In the genomic region with DNA sequence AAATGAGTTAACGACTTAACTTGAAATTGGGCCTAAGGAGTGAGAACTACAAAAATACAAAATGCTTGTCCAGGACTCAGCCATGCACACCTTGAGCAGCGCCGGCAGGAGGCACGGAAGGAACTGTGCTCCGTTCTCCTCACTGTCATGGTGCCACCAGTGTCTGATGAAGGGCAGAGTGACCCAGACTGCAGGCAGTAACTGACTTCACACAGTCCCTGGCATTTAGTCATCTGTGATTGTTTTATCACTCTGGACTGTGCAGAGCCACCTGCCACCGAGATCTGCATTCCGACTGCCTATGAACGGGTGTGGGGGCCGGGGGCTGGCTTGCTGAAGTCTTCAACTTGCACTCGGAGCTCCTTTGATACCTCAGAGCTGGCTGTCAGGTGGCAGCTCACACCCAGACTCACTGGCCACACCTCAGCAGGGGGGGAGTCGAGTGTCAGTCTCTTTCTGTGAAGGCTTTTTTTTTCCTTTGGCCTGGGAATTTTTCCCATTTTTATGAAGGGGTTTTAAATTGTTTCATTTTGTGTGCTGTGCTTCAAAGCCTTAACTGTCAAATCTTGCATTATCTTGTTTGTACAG, we compare ENCODE assay signal across 18 cellular contexts. TPM values are rescaled to one million over a fixed set of nuclear protein-coding genes. Genes with fewer than 3 reads are reported as not detected.
A peak's percentile ranks its signal among the peaks of the same experiment; 100 is the strongest.
DNase-seq lines count a peak whose midpoint lies in the region; ATAC-seq and TF ChIP-seq lines count a peak whose summit lies in the region.
"Had no signal": no experiment of that assay in that cellular context is flagged by ENCODE, and none has a peak within 500 bp of the region (broad histone marks: within the 10 kb centered on the region; RNA-seq: fewer than 3 reads in every experiment).

No MANE protein-coding gene starts in this region.

- H3K9ac ChIP-seq in mesendoderm (ENCODE audit: low read length) (no peak overlapping the region), H9 (ENCODE audit: extremely low read depth, insufficient read length, low read length) (no peak overlapping the region)

- H3K23ac ChIP-seq in mesendoderm (ENCODE audit: low read length) (no peak overlapping the region), H9 (ENCODE audit: insufficient read length, low read depth, low read length) (no peak overlapping the region)

- H3K18ac ChIP-seq in mesendoderm (ENCODE audit: low read length) (no peak overlapping the region), H9 (ENCODE audit: insufficient read length, low read depth, low read length) (no peak overlapping the region)

- no peak overlapping the region for H4K91ac ChIP-seq in H9 (ENCODE audit: insufficient read length, low read depth, low read length)

- no peak for DNase-seq in activated naive CD8-positive, alpha-beta T cell treated with anti-CD3 and anti-CD28 coated beads, Interleukin-2, amount 50 U/mL, for 24 hours
- DNase-seq in coronary artery (ENCODE audit: low spot score) = peak; percentile 64
- DNase-seq in mesendoderm = peak; percentile 54
- no peak for DNase-seq in vagina (ENCODE audit: extremely low spot score in 2 of 2)
- no peak for DNase-seq in activated CD8-positive, alpha-beta memory T cell treated with anti-CD3 and anti-CD28 coated beads, Interleukin-2, amount 50 U/mL, for 4 hours
- DNase-seq in omental fat pad (ENCODE audit: low spot score) = no peak
- DNase-seq in H9 = no peak
- DNase-seq: activated CD4-positive, CD25-positive, alpha-beta regulatory T cell; CD8-positive, alpha-beta memory T cell; effector CD4-positive, alpha-beta T cell; islet precursor cell; midbrain; NCI-H1694; nucleus accumbens; OCI-M1; sigmoid colon had no signal

- no peak overlapping the region for H3K14ac ChIP-seq in H9 (ENCODE audit: insufficient read depth, low read length)

- no peaks in the 10 kb centered on the region for H4K20me1 ChIP-seq in H9 (ENCODE audit: control insufficient read depth, insufficient read depth, insufficient read length)

- no peak for TF ChIP-seq POLR2A in vagina (IDR thresholded peaks at IDR 0.05)

- no peak overlapping the region for H2BK12ac ChIP-seq in H9 (ENCODE audit: insufficient read length, low read depth, low read length)

- H3K56ac ChIP-seq in mesendoderm (ENCODE audit: low read length) (no peak overlapping the region), H9 (ENCODE audit: insufficient read length, low read depth, low read length) (no peak overlapping the region)

- H3K36me3 Mint-ChIP-seq in activated naive CD8-positive, alpha-beta T cell = peaks cover 4% of the 10 kb centered on the region
- peaks cover 25% of the 10 kb centered on the region for H3K36me3 Mint-ChIP-seq in activated naive CD8-positive, alpha-beta T cell treated with anti-CD3 and anti-CD28 coated beads, Interleukin-2, amount 50 U/mL, for 24 hours (ENCODE audit: low read depth)
- H3K36me3 Mint-ChIP-seq in H9 (ENCODE audit: insufficient read depth in 1 of 3, low read depth in 3 of 3) = peaks cover 0 to 32% (median 18%) of the 10 kb centered on the region in 3 experiments; a peak in 5 of 7 replicates

- no peaks in the 10 kb centered on the region for H3K9me3 ChIP-seq in vagina
- H3K9me3 ChIP-seq in H9 (ENCODE audit: control insufficient read depth, low read depth, low read length) = no peaks in the 10 kb centered on the region
- H3K9me3 ChIP-seq: sigmoid colon had no signal

- H3K27me3 Mint-ChIP-seq in activated naive CD8-positive, alpha-beta T cell = no peaks in the 10 kb centered on the region
- H3K27me3 Mint-ChIP-seq in activated naive CD8-positive, alpha-beta T cell treated with anti-CD3 and anti-CD28 coated beads, Interleukin-2, amount 50 U/mL, for 24 hours = no peaks in the 10 kb centered on the region
- no peaks in the 10 kb centered on the region for H3K27me3 Mint-ChIP-seq in H9 (ENCODE audit: low read depth)
- H3K27me3 Mint-ChIP-seq: central memory CD8-positive, alpha-beta T cell had no signal

- H3K9me3 Mint-ChIP-seq in activated naive CD8-positive, alpha-beta T cell (ENCODE audit: low read depth) = no peaks in the 10 kb centered on the region
- H3K9me3 Mint-ChIP-seq in activated naive CD8-positive, alpha-beta T cell treated with anti-CD3 and anti-CD28 coated beads, Interleukin-2, amount 50 U/mL, for 24 hours = no peaks in the 10 kb centered on the region
- H3K9me3 Mint-ChIP-seq in H9 = no peaks in the 10 kb centered on the region
- H3K9me3 Mint-ChIP-seq: CD8-positive, alpha-beta memory T cell; central memory CD8-positive, alpha-beta T cell had no signal

- H3K27ac Mint-ChIP-seq in activated naive CD8-positive, alpha-beta T cell = peak overlapping the region; percentile 5
- no peak overlapping the region for H3K27ac Mint-ChIP-seq in activated naive CD8-positive, alpha-beta T cell treated with anti-CD3 and anti-CD28 coated beads, Interleukin-2, amount 50 U/mL, for 24 hours
- no peak overlapping the region; a peak in 1 of 7 replicates for H3K27ac Mint-ChIP-seq in H9

- H2BK5ac ChIP-seq in mesendoderm (ENCODE audit: low read length) = no peak overlapping the region
- no peak overlapping the region for H2BK5ac ChIP-seq in H9 (ENCODE audit: insufficient read length, low read length)

- no peak overlapping the region for H2AFZ ChIP-seq in H9 (ENCODE audit: low read length)

- TF ChIP-seq CTCF in coronary artery (IDR thresholded peaks at IDR 0.05) (no peak), vagina (IDR thresholded peaks at IDR 0.05) (no peak), omental fat pad (IDR thresholded peaks at IDR 0.05) (no peak), H9 (conservative IDR thresholded peaks at IDR 0.05) (no peak)

- no peak overlapping the region for H3K4me3 Mint-ChIP-seq in activated naive CD8-positive, alpha-beta T cell
- no peak overlapping the region for H3K4me3 Mint-ChIP-seq in activated naive CD8-positive, alpha-beta T cell treated with anti-CD3 and anti-CD28 coated beads, Interleukin-2, amount 50 U/mL, for 24 hours
- H3K4me3 Mint-ChIP-seq in H9 = no peak overlapping the region
- H3K4me3 Mint-ChIP-seq: central memory CD8-positive, alpha-beta T cell had no signal

- no peaks in the 10 kb centered on the region for H3K27me3 ChIP-seq in mesendoderm (ENCODE audit: insufficient read depth, low read length, poor library complexity)
- no peaks in the 10 kb centered on the region for H3K27me3 ChIP-seq in vagina
- H3K27me3 ChIP-seq in H9 (ENCODE audit: insufficient read depth, low read length) = no peaks in the 10 kb centered on the region
- H3K27me3 ChIP-seq: sigmoid colon had no signal

- no peak overlapping the region for H2BK20ac ChIP-seq in H9 (ENCODE audit: low read depth, low read length, poor library complexity, severe bottlenecking)

- no CpG with 5 or more reads among the region's 11 CpGs for WGBS in mesendoderm (ENCODE audit: extremely low coverage, insufficient coverage, low lambda C conversion rate)
- WGBS in H9 (ENCODE audit: extremely low coverage, insufficient read length, low lambda C conversion rate) = no CpG with 5 or more reads among the region's 11 CpGs

- no peaks in the 10 kb centered on the region for H3K79me1 ChIP-seq in mesendoderm (ENCODE audit: low read length)
- H3K79me1 ChIP-seq in H9 (ENCODE audit: insufficient read depth, low read depth, low read length, poor library complexity, severe bottlenecking) = no peaks in the 10 kb centered on the region

- H3K4me3 ChIP-seq in coronary artery = no peak overlapping the region
- no peak overlapping the region for H3K4me3 ChIP-seq in mesendoderm (ENCODE audit: low read length)
- H3K4me3 ChIP-seq in vagina = no peak overlapping the region
- H3K4me3 ChIP-seq: sigmoid colon had no signal

- H2AK5ac ChIP-seq in mesendoderm (ENCODE audit: low read length) (no peak overlapping the region), H9 (ENCODE audit: insufficient read length, low read length) (no peak overlapping the region)

- intact Hi-C loops in vagina (cut with DNase I) = no loop called here

- no peak overlapping the region for H3T11ph ChIP-seq in H9 (ENCODE audit: low read length)

- H2BK120ac ChIP-seq in mesendoderm (ENCODE audit: low read depth, low read length) (no peak overlapping the region), H9 (ENCODE audit: low read depth, low read length, poor library complexity, severe bottlenecking) (no peak overlapping the region)

- H3K4ac ChIP-seq in mesendoderm (ENCODE audit: low read depth, low read length) = no peak overlapping the region
- H3K4ac ChIP-seq in H9 (ENCODE audit: low read depth, low read length) = no peak overlapping the region

- peaks cover 5% of the 10 kb centered on the region for H3K4me1 Mint-ChIP-seq in activated naive CD8-positive, alpha-beta T cell (ENCODE audit: low read depth)
- peaks cover 4% of the 10 kb centered on the region for H3K4me1 Mint-ChIP-seq in activated naive CD8-positive, alpha-beta T cell treated with anti-CD3 and anti-CD28 coated beads, Interleukin-2, amount 50 U/mL, for 24 hours
- peaks cover 31 to 41% of the 10 kb centered on the region in 2 experiments for H3K4me1 Mint-ChIP-seq in H9

- no peak overlapping the region for H3K4me2 ChIP-seq in mesendoderm (ENCODE audit: low read length)
- H3K4me2 ChIP-seq in H9 (ENCODE audit: insufficient read depth, insufficient read length, low read length) = no peak overlapping the region

- no peaks in the 10 kb centered on the region for H3K79me2 ChIP-seq in mesendoderm (ENCODE audit: control insufficient read depth, insufficient read depth, low read length)
- H3K79me2 ChIP-seq in H9 (ENCODE audit: insufficient read depth, low read length) = no peaks in the 10 kb centered on the region

- H3K4me1 ChIP-seq in mesendoderm (ENCODE audit: control insufficient read depth, low read depth, low read length) (peaks cover 21% of the 10 kb centered on the region), vagina (peaks cover 28% of the 10 kb centered on the region), H9 (ENCODE audit: insufficient read depth, low read length) (no peaks in the 10 kb centered on the region)
- H3K4me1 ChIP-seq: sigmoid colon had no signal

- H4K5ac ChIP-seq in mesendoderm (ENCODE audit: low read length) (no peak overlapping the region), H9 (ENCODE audit: insufficient read length, low read depth, low read length) (no peak overlapping the region)

- no peak overlapping the region for H3K27ac ChIP-seq in coronary artery
- H3K27ac ChIP-seq in mesendoderm (ENCODE audit: low read depth, low read length) = no peak overlapping the region
- peak overlapping the region; percentile 31 for H3K27ac ChIP-seq in vagina
- no peak overlapping the region for H3K27ac ChIP-seq in H9 (ENCODE audit: insufficient read length, low read depth, low read length)
- H3K27ac ChIP-seq: sigmoid colon had no signal

- H4K8ac ChIP-seq in mesendoderm (ENCODE audit: low read depth, low read length) = no peak overlapping the region
- no peak overlapping the region for H4K8ac ChIP-seq in H9 (replicated peaks; ENCODE audit: insufficient read length, low read depth, low read length)

- H3K36me3 ChIP-seq in mesendoderm (ENCODE audit: control insufficient read depth, insufficient read depth, low read length) (no peaks in the 10 kb centered on the region), vagina (peaks cover 0 to 38% of the 10 kb centered on the region in 2 donors)

- H2BK15ac ChIP-seq in mesendoderm (replicated peaks; ENCODE audit: low read depth) (no peak overlapping the region), H9 (ENCODE audit: low read depth, low read length) (no peak overlapping the region)

- no peaks in the 10 kb centered on the region for H3K23me2 ChIP-seq in H9 (ENCODE audit: insufficient read length, low read depth, low read length, poor library complexity, severe bottlenecking)

- ATAC-seq in activated naive CD8-positive, alpha-beta T cell treated with anti-CD3 and anti-CD28 coated beads, Interleukin-2, amount 50 U/mL, for 24 hours = no peak
- no peak for ATAC-seq in omental fat pad (ENCODE audit: low FRiP score)

RNA-seq across cellular contexts. Expression of a gene that starts 20.2 kb away (rescaled TPM):
- polyA plus RNA-seq in mesendoderm (2013, experiment 1 of 2) = 4.7 TPM
- polyA plus RNA-seq in mesendoderm (2013, experiment 2 of 2) = 5.3 TPM
- total RNA-seq in vagina (11.8 TPM), omental fat pad (10 to 100 TPM in 1 of 4 donors, 1 to 10 TPM in 3; 6.9 to 16.6 (median 8.1) TPM), H9 (2021) (14.8 and 17.1 TPM in 2 replicates)

Comparison
In these comparisons a context has a peak if more than half of its experiments do, and no peak if none do; other contexts are left out.
1. DNase-seq: peak in coronary artery (single experiment) and mesendoderm (single experiment); none in activated naive CD8-positive, alpha-beta T cell treated with anti-CD3 and anti-CD28 coated beads, Interleukin-2, amount 50 U/mL, for 24 hours (single experiment), vagina (0 of 2), activated CD8-positive, alpha-beta memory T cell treated with anti-CD3 and anti-CD28 coated beads, Interleukin-2, amount 50 U/mL, for 4 hours (single experiment), omental fat pad (single experiment) and H9 (single experiment).